20 cellular contexts compared by ENCODE assay signal in genomic region chr1:17358557-17358956, GRCh38. TPM values are rescaled to one million over a fixed set of nuclear protein-coding genes. Genes with fewer than 3 reads are reported as not detected.
A peak's percentile ranks its signal among the peaks of the same experiment; 100 is the strongest.
DNase-seq lines count a peak whose midpoint lies in the region; ATAC-seq and TF ChIP-seq lines count a peak whose summit lies in the region.
"Had no signal": no experiment of that assay in that cellular context is flagged by ENCODE, and none has a peak within 500 bp of the region (broad histone marks: within the 10 kb centered on the region; RNA-seq: fewer than 3 reads in every experiment).

No MANE protein-coding gene starts in this region.

- TF ChIP-seq CTCF in GM23338 (conservative IDR thresholded peaks at IDR 0.05; ENCODE audit: low read depth in 2 of 2) (no peak), nephron progenitor cell (IDR thresholded peaks at IDR 0.05) (no peak), psoas muscle (IDR thresholded peaks at IDR 0.05) (no peak)

- H3K9me2 ChIP-seq in GM23338 (ENCODE audit: insufficient read depth), result no peaks in the 10 kb centered on the region

- no peak overlapping the region for H3K4me2 ChIP-seq in GM23338

- no peak for DNase-seq in GM23338 (ENCODE audit: low spot score)
- DNase-seq in NT2/D1 (ENCODE audit: low read depth, low spot score), result no peak
- DNase-seq in nephron progenitor cell, result no peak
- no peak for DNase-seq in NCI-H526 (lab: John Stamatoyannopoulos, UW)
- DNase-seq in stimulated activated CD4-positive, alpha-beta T cell treated with anti-CD3 and anti-CD28 coated beads, Interleukin-2, amount 100 ng/mL, for 24 hours, result no peak
- DNase-seq in psoas muscle, result no peak
- DNase-seq: CD4-positive, alpha-beta T cell; CD8-positive, alpha-beta memory T cell; DMS 273 treated with DMSO at 0.1 percent for 48 hours; DMS79; EL; GDM1; HFFc6 had no signal

- H3K9me3 ChIP-seq in NT2/D1 (ENCODE audit: insufficient read depth, low read length) (no peaks in the 10 kb centered on the region), psoas muscle (no peaks in the 10 kb centered on the region)
- H3K9me3 ChIP-seq: BLaER1 treated with 17β-estradiol and CSF1 and Interleukin-3, amounts not matched to agents 10 nM and 100 nM; HAP-1 had no signal

- H3K4me3 Mint-ChIP-seq in GM23338, result no peak overlapping the region
- no peak overlapping the region for H3K4me3 Mint-ChIP-seq in nephron progenitor cell
- H3K4me3 Mint-ChIP-seq: CD14-positive monocyte; CD4-positive, alpha-beta T cell; CD8-positive, alpha-beta memory T cell; HFFc6 had no signal

- intact Hi-C loops in psoas muscle (cut with DNase I), result no loop called here

- H3K4me1 ChIP-seq in GM23338 (ENCODE audit: insufficient read depth) (no peaks in the 10 kb centered on the region), NT2/D1 (ENCODE audit: insufficient read depth, insufficient read length) (peaks cover 5% of the 10 kb centered on the region), psoas muscle (no peaks in the 10 kb centered on the region)
- H3K4me1 ChIP-seq: HAP-1 had no signal

- H3K36me3 ChIP-seq in GM23338 (ENCODE audit: insufficient read depth) (no peaks in the 10 kb centered on the region), NT2/D1 (ENCODE audit: insufficient read depth, insufficient read length, low read length) (no peaks in the 10 kb centered on the region), psoas muscle (ENCODE audit: insufficient read depth in 1 of 2, low read depth in 1 of 2) (no peaks in the 10 kb centered on the region)
- H3K36me3 ChIP-seq: BLaER1 treated with 17β-estradiol and CSF1 and Interleukin-3, amounts not matched to agents 10 nM and 100 nM; HAP-1 had no signal

- H3F3A ChIP-seq in GM23338 (replicated peaks; ENCODE audit: low read depth), result no peaks in the 10 kb centered on the region

- no peaks in the 10 kb centered on the region for H3K36me3 Mint-ChIP-seq in GM23338 (ENCODE audit: low read depth)
- no peaks in the 10 kb centered on the region for H3K36me3 Mint-ChIP-seq in nephron progenitor cell (ENCODE audit: low read depth)
- H3K36me3 Mint-ChIP-seq: CD8-positive, alpha-beta memory T cell had no signal

- H2AFZ ChIP-seq in GM23338, result peak overlapping the region; percentile 66; the same call in 1 of the 2 replicates

- H3K79me2 ChIP-seq in GM23338 (replicated peaks; ENCODE audit: insufficient read depth), result no peaks in the 10 kb centered on the region

- ATAC-seq in GM23338 (no peak), psoas muscle (no peak)
- ATAC-seq: GM12878 had no signal

- H3K27me3 Mint-ChIP-seq in GM23338 (ENCODE audit: insufficient read depth, low read depth, poor library complexity), result peaks cover 7% of the 10 kb centered on the region
- peaks cover 6% of the 10 kb centered on the region for H3K27me3 Mint-ChIP-seq in nephron progenitor cell (ENCODE audit: low read depth, poor library complexity)

- H3K9me3 Mint-ChIP-seq in GM23338, result no peaks in the 10 kb centered on the region
- H3K9me3 Mint-ChIP-seq in nephron progenitor cell, result no peaks in the 10 kb centered on the region
- H3K9me3 Mint-ChIP-seq: CD4-positive, alpha-beta T cell; CD8-positive, alpha-beta memory T cell had no signal

- 57 to 73% (median 70%) methylated on average over 3 to 4 of the region's 4 CpGs for WGBS in psoas muscle, 3 donors

- H3K4me1 Mint-ChIP-seq in GM23338 (peaks cover 7% of the 10 kb centered on the region; the same call in 2 of the 3 replicates), nephron progenitor cell (peaks cover 15% of the 10 kb centered on the region)
- H3K4me1 Mint-ChIP-seq: CD14-positive monocyte had no signal

- H3K27me3 ChIP-seq in GM23338 (ENCODE audit: insufficient read depth) (no peaks in the 10 kb centered on the region), NT2/D1 (ENCODE audit: insufficient read depth, insufficient read length) (no peaks in the 10 kb centered on the region), psoas muscle (ENCODE audit: insufficient read depth in 3 of 3, low read length in 2 of 3) (peaks cover 0 to 12% (median 0%) of the 10 kb centered on the region in 3 donors)
- H3K27me3 ChIP-seq: BLaER1 treated with 17β-estradiol and CSF1 and Interleukin-3, amounts not matched to agents 10 nM and 100 nM had no signal

- H3K27ac ChIP-seq in GM23338 (ENCODE audit: low read depth) (no peak overlapping the region), psoas muscle (no peak overlapping the region)

- no peaks in the 10 kb centered on the region; the same call in 1 of the 2 replicates for H4K20me1 ChIP-seq in GM23338 (replicated peaks; ENCODE audit: insufficient read depth)
- H4K20me1 ChIP-seq: BLaER1 treated with 17β-estradiol and CSF1 and Interleukin-3, amounts not matched to agents 10 nM and 100 nM had no signal

- peak overlapping the region; percentile 74 for H3K9ac ChIP-seq in NT2/D1 (ENCODE audit: insufficient read length, low read depth)

- no peak overlapping the region for H3K4me3 ChIP-seq in GM23338
- no peak overlapping the region for H3K4me3 ChIP-seq in NT2/D1 (ENCODE audit: insufficient read length, low read depth)
- H3K4me3 ChIP-seq in psoas muscle, result no peak overlapping the region
- H3K4me3 ChIP-seq: BLaER1 treated with 17β-estradiol and CSF1 and Interleukin-3, amounts not matched to agents 10 nM and 100 nM; GM12878; HAP-1 had no signal

- H3K27ac Mint-ChIP-seq in GM23338 (no peak overlapping the region), nephron progenitor cell (peak overlapping the region; percentile 61)
- H3K27ac Mint-ChIP-seq: CD4-positive, alpha-beta T cell; CD8-positive, alpha-beta memory T cell; HFFc6 had no signal

TF ChIP-seq in GM23338, 12 proteins besides CTCF, POLR2A, EP300 and RAD21 (continues in another document):
- TF ChIP-seq JUNB (IDR thresholded peaks at IDR 0.05; ENCODE audit: unreplicated experiment), result no peak
- TF ChIP-seq ETS1 (IDR thresholded peaks at IDR 0.05), result no peak
- TF ChIP-seq REST (IDR thresholded peaks at IDR 0.05; ENCODE audit: unreplicated experiment), result no peak

RNA-seq across cellular contexts. Expression of gene PADI6, which starts 13.4 kb away (rescaled TPM):
- total RNA-seq in GM23338 (2014; rRNA removed; shearing (Covaris generic)), result not detected in 2 replicates
- polyA plus RNA-seq in GM23338 (2016; fragmentation: Nextera tagmentation; extraction: Ambion mirVana) (not detected in 2 replicates), psoas muscle (under 1 TPM in 1 of 3 donors, not detected in 2; 0.04 TPM)
- not detected for total RNA-seq in psoas muscle
- total RNA-seq: A172; A673; CD4-positive, alpha-beta T cell; CD8-positive, alpha-beta memory T cell; GM12878; H4; HFFc6 had no signal
- polyA plus RNA-seq: CD8-positive, alpha-beta memory T cell; GM12878 had no signal

RNA-seq across cellular contexts. Expression of gene PADI4, which starts 50.6 kb away (rescaled TPM):
- 0.08 and 0.52 TPM in 2 replicates for total RNA-seq in GM23338 (2014; rRNA removed; shearing (Covaris generic))
- 0.45 TPM in 1 of 2 replicates, not detected in the other for polyA plus RNA-seq in GM23338 (2016; fragmentation: Nextera tagmentation; extraction: Ambion mirVana)
- total RNA-seq in psoas muscle, result under 1 TPM in 2 of 4 donors, not detected in 2; 0.54 to 0.58 TPM
- under 1 TPM in 1 of 3 donors, not detected in 2; 0.52 TPM for polyA plus RNA-seq in psoas muscle
- total RNA-seq: A673, HFFc6 had no signal
